1 cellular context compared by ENCODE assay signal in genomic region chr20:44800398-44801046, GRCh38.
TF ChIP-seq lines count a peak whose summit lies in the region.

No MANE protein-coding gene starts in this region.

TF ChIP-seq in HCT116, 20 proteins besides CTCF, POLR2A, EP300 and RAD21 (continued from another document):
- TF ChIP-seq ZBTB33 (IDR thresholded peaks at IDR 0.05; ENCODE audit: extremely low read depth, insufficient replicate concordance, low read length) = no peak
- no peak for TF ChIP-seq EZH2 (IDR thresholded peaks at IDR 0.05)
- no peak for TF ChIP-seq EZH2phosphoT487 (IDR thresholded peaks at IDR 0.05; ENCODE audit: borderline replicate concordance)
- no peak for TF ChIP-seq SP1 (IDR thresholded peaks at IDR 0.05; ENCODE audit: low read depth)
- TF ChIP-seq SRF (IDR thresholded peaks at IDR 0.05; ENCODE audit: low read depth) = no peak
- no peak for TF ChIP-seq POLR2AphosphoS5 (IDR thresholded peaks at IDR 0.05; ENCODE audit: low read depth, low read length)
- TF ChIP-seq EGR1 (IDR thresholded peaks at IDR 0.05; ENCODE audit: low read depth) = no peak
- no peak for TF ChIP-seq ATF3 (IDR thresholded peaks at IDR 0.05)
- no peak for TF ChIP-seq REST (IDR thresholded peaks at IDR 0.05; ENCODE audit: low read depth)
- TF ChIP-seq CEBPB (IDR thresholded peaks at IDR 0.05; ENCODE audit: low read depth) = no peak
